Comparison of ENCODE assay signal across 19 cellular contexts in genomic region chr5:95873351-95873750, GRCh38.
"Had no signal": no experiment of that assay in that cellular context is flagged by ENCODE, and none has a peak within 500 bp of the region (broad histone marks: within the 10 kb centered on the region; RNA-seq: fewer than 3 reads in every experiment).

No MANE protein-coding gene starts in this region.

- H3K27ac ChIP-seq: coronary artery, hepatocyte, psoas muscle, sigmoid colon, skin epidermis, suprapubic skin, thyroid gland, uterus had no signal

- H3K36me3 Mint-ChIP-seq: type B pancreatic cell had no signal

- H3K9me3 Mint-ChIP-seq: endodermal cell had no signal

- ATAC-seq: naive thymus-derived CD4-positive, alpha-beta T cell; stimulated activated naive CD8-positive, alpha-beta T cell treated with anti-CD3 and anti-CD28 coated beads, Interleukin-15, Interleukin-2, amounts not matched to agents 100 U/mL and 50 U/mL, for 24 hours had no signal

- H3K27me3 ChIP-seq: hepatocyte, sigmoid colon, suprapubic skin, thyroid gland, uterus had no signal

- H3K36me3 ChIP-seq: sigmoid colon, suprapubic skin, thyroid gland, uterus had no signal

- H2AFZ ChIP-seq: hepatocyte had no signal

- H3K27me3 Mint-ChIP-seq: naive thymus-derived CD4-positive, alpha-beta T cell; type B pancreatic cell had no signal

- H3K4me3 Mint-ChIP-seq: endodermal cell; naive thymus-derived CD4-positive, alpha-beta T cell; nephron progenitor cell; type B pancreatic cell had no signal

- H3K27ac Mint-ChIP-seq: endodermal cell; naive thymus-derived CD4-positive, alpha-beta T cell; nephron progenitor cell; type B pancreatic cell had no signal

- H3K4me3 ChIP-seq: coronary artery, hepatocyte, psoas muscle, sigmoid colon, skin epidermis, suprapubic skin, thyroid gland, uterus had no signal

- FAIRE-seq: kidney had no signal

- DNase-seq: effector CD4-positive, alpha-beta T cell; endodermal cell; foreskin melanocyte; kidney; left cardiac atrium; left ventricle myocardium superior; naive thymus-derived CD4-positive, alpha-beta T cell; nephron progenitor cell; psoas muscle; sigmoid colon; stimulated activated CD4-positive, alpha-beta T cell treated with anti-CD3 and anti-CD28 coated beads, Interleukin-12 subunit alpha, Interleukin-12 subunit beta, amount 100 ng/mL, for 4 hours; stimulated activated naive CD8-positive, alpha-beta T cell treated with anti-CD3 and anti-CD28 coated beads, Interleukin-15, Interleukin-2, amounts not matched to agents 100 U/mL and 50 U/mL, for 24 hours; thyroid gland; uterus had no signal

- H3K79me2 ChIP-seq: hepatocyte had no signal

- H3K4me2 ChIP-seq: hepatocyte had no signal

- H3K9me3 ChIP-seq: psoas muscle, sigmoid colon, suprapubic skin, thyroid gland, uterus had no signal

- H3K4me1 ChIP-seq: sigmoid colon, thyroid gland, uterus had no signal
